Comparison of ENCODE assay signal across 8 cellular contexts in genomic region chr17:51120357-51120738, GRCh38. TPM values are rescaled to one million over a fixed set of nuclear protein-coding genes. Genes with fewer than 3 reads are reported as not detected.
DNase-seq lines count a peak whose midpoint lies in the region; ATAC-seq, FAIRE-seq and TF ChIP-seq lines count a peak whose summit lies in the region.

No MANE protein-coding gene starts in this region.

- WGBS in A549 (ENCODE audit: missing lambda C conversion rate) = 3% methylated on average over 20 of the region's 42 CpGs

- no peaks in the 10 kb centered on the region for H3K36me3 ChIP-seq in right atrium auricular region

- peaks cover 62% of the 10 kb centered on the region for H3K4me1 Mint-ChIP-seq in activated naive CD8-positive, alpha-beta T cell (ENCODE audit: low read depth)

- no peaks in the 10 kb centered on the region for H3K27me3 ChIP-seq in right atrium auricular region

- POLR2A ChIA-PET in A549 (lab: Yijun Ruan, JAX) = interaction anchor here (0.6 to 4.2 kb wide), 17 partner anchors 11 to 254 kb away, joined by 3 to 41 read pairs (median 5); partner anchors contain the start of genes MBTD1, NME1, NME2 and TOB1

- TF ChIP-seq EP300 in A549 (IDR thresholded peaks at IDR 0.05) = no peak

- TF ChIP-seq CTCF in A549 (IDR thresholded peaks at IDR 0.05) (no peak), right atrium auricular region (IDR thresholded peaks at IDR 0.05) (no peak)

- peak overlapping the region; percentile 87 for H3K27ac Mint-ChIP-seq in activated naive CD8-positive, alpha-beta T cell

- no peak for FAIRE-seq in A549 (lab: Jason Lieb, UNC)

- H3K4me3 ChIP-seq in A549 (peak overlapping the region; percentile 77), right atrium auricular region (peak overlapping the region; percentile 93 to 97)

- peaks cover 40% of the 10 kb centered on the region for H3K4me1 ChIP-seq in A549
- peaks cover 0 to 37% of the 10 kb centered on the region in 2 donors for H3K4me1 ChIP-seq in right atrium auricular region

- DNase-seq in A549 (ENCODE audit: low read depth in 1 of 2, low spot score in 1 of 2) (peak; percentile 55 to 56), NCI-H748 (lab: John Stamatoyannopoulos, UW; ENCODE audit: unreplicated experiment) (peak; percentile 73), right atrium auricular region (ENCODE audit: low spot score) (peak; percentile 70), putamen (ENCODE audit: low spot score) (peak; percentile 49), NCI-H2107 (lab: John Stamatoyannopoulos, UW) (no peak)

- CTCF ChIA-PET in A549 (lab: Yijun Ruan, JAX) = interaction anchor here (0.7 to 12.1 kb wide), 9 partner anchors 11 to 415 kb away, joined by 3 to 119 read pairs (median 5); partner anchors contain the start of gene NME1

- ATAC-seq in A549 = peak; percentile 32 to 45
- ATAC-seq in GM18502 (IDR thresholded peaks at IDR 0.05; ENCODE audit: poor library complexity, unreplicated experiment) = peak; percentile 37
- ATAC-seq in HG02885 (IDR thresholded peaks at IDR 0.05; ENCODE audit: poor library complexity, unreplicated experiment) = peak; percentile 30

- H3K9me3 Mint-ChIP-seq in activated naive CD8-positive, alpha-beta T cell (ENCODE audit: low read depth) = no peaks in the 10 kb centered on the region

- H3K27me3 Mint-ChIP-seq in activated naive CD8-positive, alpha-beta T cell = no peaks in the 10 kb centered on the region

- peak overlapping the region; percentile 80 for H3K4me2 ChIP-seq in A549

- TF ChIP-seq POLR2A in A549 (IDR thresholded peaks at IDR 0.05; ENCODE audit: low read length) = no peak; the same call in 1 of the 2 replicates

- H3K27ac ChIP-seq in A549 (peak overlapping the region; percentile 90 to 91), right atrium auricular region (peak overlapping the region; percentile 100)

- H3K9me3 ChIP-seq in A549 (no peaks in the 10 kb centered on the region), right atrium auricular region (no peaks in the 10 kb centered on the region)

- H3K36me3 Mint-ChIP-seq in activated naive CD8-positive, alpha-beta T cell = no peaks in the 10 kb centered on the region

- H3K4me3 Mint-ChIP-seq in activated naive CD8-positive, alpha-beta T cell = peak overlapping the region; percentile 98

- no peak; a peak in 1 of 5 replicates for TF ChIP-seq RAD21 in A549 (conservative IDR thresholded peaks at IDR 0.05 in 1 of 2, IDR thresholded peaks at IDR 0.05 in 1 of 2)

TF ChIP-seq in A549, 52 proteins besides CTCF, POLR2A, EP300 and RAD21:
- TF ChIP-seq MAZ (IDR thresholded peaks at IDR 0.05; ENCODE audit: borderline replicate concordance, low read depth, low read length) (no peak; the same call in 1 of the 2 replicates), PHF8 (IDR thresholded peaks at IDR 0.05; ENCODE audit: borderline replicate concordance, low read depth) (peak; percentile 94)

RNA-seq across cellular contexts. Expression of gene SPAG9, which starts 0.3 kb away (rescaled TPM):
- polyA plus RNA-seq in A549 (2011; rRNA removed) = 69.6 and 71.1 TPM in 2 replicates
- 18.5 and 19.6 TPM in 2 replicates for polyA plus RNA-seq in A549 (2012; cell fraction: cytosol; rRNA removed)
- 24.3 and 37.8 TPM in 2 replicates for polyA plus RNA-seq in A549 (2012; cell fraction: nucleus; rRNA removed)
- polyA plus RNA-seq in A549 (2017; fragmentation: RNase III; extraction: RNeasy Plus Mini Kit Qiagen cat#74134 plus additional on column Dnase treatment) = 60.5 to 72.2 TPM (median 69.0 TPM) in 3 replicates
- 90.7 and 94.9 TPM in 2 replicates for polyA minus RNA-seq in A549 (2011; rRNA and poly(A)+ RNA removed)
- total RNA-seq in right atrium auricular region = 10 to 100 TPM; 56.4 to 56.5 TPM

RNA-seq across cellular contexts. Expression of gene NME1, which starts 33.0 kb away (rescaled TPM):
- polyA plus RNA-seq in A549 (2011; rRNA removed) (639 and 782 TPM in 2 replicates), A549 (2017; fragmentation: RNase III; extraction: RNeasy Plus Mini Kit Qiagen cat#74134 plus additional on column Dnase treatment) (527 to 621 TPM (median 542 TPM) in 3 replicates)
- 863 and 1,135 TPM in 2 replicates for polyA plus RNA-seq in A549 (2012; cell fraction: cytosol; rRNA removed)
- 426 and 549 TPM in 2 replicates for polyA plus RNA-seq in A549 (2012; cell fraction: nucleus; rRNA removed)
- polyA minus RNA-seq in A549 (2011; rRNA and poly(A)+ RNA removed) = 127 and 140 TPM in 2 replicates
- total RNA-seq in right atrium auricular region = 10 to 100 TPM; 12.4 to 22.9 TPM

RNA-seq across cellular contexts. Expression of gene NME2, which starts 45.9 kb away (rescaled TPM):
- 1,425 and 1,432 TPM in 2 replicates for polyA plus RNA-seq in A549 (2011; rRNA removed)
- 2,246 and 2,361 TPM in 2 replicates for polyA plus RNA-seq in A549 (2012; cell fraction: cytosol; rRNA removed)
- 927 and 1,022 TPM in 2 replicates for polyA plus RNA-seq in A549 (2012; cell fraction: nucleus; rRNA removed)
- polyA plus RNA-seq in A549 (2017; fragmentation: RNase III; extraction: RNeasy Plus Mini Kit Qiagen cat#74134 plus additional on column Dnase treatment) = 1,828 to 1,901 TPM (median 1,862 TPM) in 3 replicates
- 213 and 275 TPM in 2 replicates for polyA minus RNA-seq in A549 (2011; rRNA and poly(A)+ RNA removed)
- 100 to 1,000 TPM; 290 to 306 TPM for total RNA-seq in right atrium auricular region
